Comparison of ENCODE assay signal across 18 cellular contexts in the genomic region with DNA sequence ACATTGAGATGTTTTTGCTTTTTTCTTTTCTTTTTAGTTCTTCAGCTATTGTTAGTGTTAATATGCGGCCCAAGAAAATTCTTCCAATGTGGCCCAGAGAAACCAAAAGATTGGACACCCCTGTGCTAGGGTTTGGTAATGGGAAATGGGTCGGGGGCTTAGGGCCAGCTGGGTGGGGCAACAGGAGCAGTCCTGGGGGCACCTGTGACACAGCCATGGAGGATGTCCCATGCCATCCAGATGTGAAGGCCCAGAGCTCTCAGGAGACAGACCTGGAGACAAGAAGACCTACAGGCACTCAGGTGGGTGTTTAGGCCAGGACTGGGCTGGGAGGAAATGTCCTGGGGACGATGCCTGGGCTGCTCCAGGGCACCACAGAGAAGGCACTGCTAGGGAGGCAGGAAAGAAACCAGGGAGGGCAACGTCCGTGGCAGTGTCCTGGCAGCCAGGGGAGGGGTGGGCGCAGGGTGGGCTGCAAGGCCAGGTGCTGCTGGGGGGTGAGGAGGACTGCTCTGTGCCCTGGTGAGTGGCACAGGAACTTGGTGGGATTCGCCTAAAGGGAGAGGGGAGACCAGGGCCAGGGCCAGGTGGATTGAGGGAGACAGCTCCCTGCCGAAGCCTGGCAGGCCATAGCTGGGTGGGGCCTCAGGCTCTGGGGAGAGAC. TPM values are rescaled to one million over a fixed set of nuclear protein-coding genes. Genes with fewer than 3 reads are reported as not detected.
DNase-seq lines count a peak whose midpoint lies in the region; ATAC-seq and TF ChIP-seq lines count a peak whose summit lies in the region.
"Had no signal": no experiment of that assay in that cellular context is flagged by ENCODE, and none has a peak within 500 bp of the region (broad histone marks: within the 10 kb centered on the region; RNA-seq: fewer than 3 reads in every experiment).

No MANE protein-coding gene starts in this region.

- no peaks in the 10 kb centered on the region for H3K4me1 Mint-ChIP-seq in activated T-cell treated with anti-CD3 and anti-CD28 coated beads, Interleukin-2, amount 50 U/mL, for 24 hours (ENCODE audit: low read depth)
- H3K4me1 Mint-ChIP-seq in activated T-cell treated with anti-CD3 and anti-CD28 coated beads, Interleukin-2, amount 50 U/mL, for 4 hours (ENCODE audit: low read depth), result no peaks in the 10 kb centered on the region
- no peaks in the 10 kb centered on the region for H3K4me1 Mint-ChIP-seq in activated CD8-positive, alpha-beta T cell treated with anti-CD3 and anti-CD28 coated beads for 36 hours (ENCODE audit: low read depth)
- H3K4me1 Mint-ChIP-seq in memory B cell, result peaks cover 5% of the 10 kb centered on the region
- peaks cover 8% of the 10 kb centered on the region for H3K4me1 Mint-ChIP-seq in stimulated activated effector memory CD8-positive, alpha-beta T cell treated with anti-CD3 and anti-CD28 coated beads, Interleukin-12 subunit alpha, Interleukin-12 subunit beta, amount 100 ng/mL, for 72 hours
- H3K4me1 Mint-ChIP-seq: activated naive CD4-positive, alpha-beta T cell treated with anti-CD3 and anti-CD28 coated beads, Interleukin-2, amount 50 U/mL, for 24 hours had no signal

- no peak for ATAC-seq in activated T-cell treated with anti-CD3 and anti-CD28 coated beads, Interleukin-2, amount 50 U/mL, for 4 hours
- no peak for ATAC-seq in activated CD8-positive, alpha-beta T cell treated with anti-CD3 and anti-CD28 coated beads for 36 hours
- no peak for ATAC-seq in memory B cell (ENCODE audit: low read depth)
- ATAC-seq in stimulated activated effector memory CD8-positive, alpha-beta T cell treated with anti-CD3 and anti-CD28 coated beads, Interleukin-12 subunit alpha, Interleukin-12 subunit beta, amount 100 ng/mL, for 72 hours, result no peak
- ATAC-seq: body of pancreas, PC-3 had no signal

- peaks cover 76% of the 10 kb centered on the region for H3K36me3 Mint-ChIP-seq in activated T-cell treated with anti-CD3 and anti-CD28 coated beads, Interleukin-2, amount 50 U/mL, for 24 hours (ENCODE audit: low read depth)
- H3K36me3 Mint-ChIP-seq in activated T-cell treated with anti-CD3 and anti-CD28 coated beads, Interleukin-2, amount 50 U/mL, for 4 hours (ENCODE audit: insufficient read depth), result peaks cover 9% of the 10 kb centered on the region
- H3K36me3 Mint-ChIP-seq in activated CD8-positive, alpha-beta T cell treated with anti-CD3 and anti-CD28 coated beads for 36 hours (ENCODE audit: low read depth), result peaks cover 12% of the 10 kb centered on the region
- H3K36me3 Mint-ChIP-seq in memory B cell, result peaks cover 25% of the 10 kb centered on the region
- peaks cover 87% of the 10 kb centered on the region for H3K36me3 Mint-ChIP-seq in stimulated activated effector memory CD8-positive, alpha-beta T cell treated with anti-CD3 and anti-CD28 coated beads, Interleukin-12 subunit alpha, Interleukin-12 subunit beta, amount 100 ng/mL, for 72 hours

- no peaks in the 10 kb centered on the region for H3K9me3 Mint-ChIP-seq in activated T-cell treated with anti-CD3 and anti-CD28 coated beads, Interleukin-2, amount 50 U/mL, for 24 hours
- H3K9me3 Mint-ChIP-seq in activated T-cell treated with anti-CD3 and anti-CD28 coated beads, Interleukin-2, amount 50 U/mL, for 4 hours, result no peaks in the 10 kb centered on the region
- no peaks in the 10 kb centered on the region for H3K9me3 Mint-ChIP-seq in activated CD8-positive, alpha-beta T cell treated with anti-CD3 and anti-CD28 coated beads for 36 hours
- H3K9me3 Mint-ChIP-seq in memory B cell, result no peaks in the 10 kb centered on the region
- no peaks in the 10 kb centered on the region for H3K9me3 Mint-ChIP-seq in stimulated activated effector memory CD8-positive, alpha-beta T cell treated with anti-CD3 and anti-CD28 coated beads, Interleukin-12 subunit alpha, Interleukin-12 subunit beta, amount 100 ng/mL, for 72 hours
- H3K9me3 Mint-ChIP-seq: activated naive CD4-positive, alpha-beta T cell treated with anti-CD3 and anti-CD28 coated beads, Interleukin-2, amount 50 U/mL, for 24 hours; H9 had no signal

- H3K27ac Mint-ChIP-seq in activated T-cell treated with anti-CD3 and anti-CD28 coated beads, Interleukin-2, amount 50 U/mL, for 24 hours, result peak overlapping the region; percentile 47
- peak overlapping the region; percentile 1 for H3K27ac Mint-ChIP-seq in activated CD8-positive, alpha-beta T cell treated with anti-CD3 and anti-CD28 coated beads for 36 hours
- H3K27ac Mint-ChIP-seq in memory B cell, result peak overlapping the region; percentile 79
- H3K27ac Mint-ChIP-seq in stimulated activated effector memory CD8-positive, alpha-beta T cell treated with anti-CD3 and anti-CD28 coated beads, Interleukin-12 subunit alpha, Interleukin-12 subunit beta, amount 100 ng/mL, for 72 hours, result peak overlapping the region; percentile 83
- H3K27ac Mint-ChIP-seq: activated naive CD4-positive, alpha-beta T cell treated with anti-CD3 and anti-CD28 coated beads, Interleukin-2, amount 50 U/mL, for 24 hours; H9 had no signal

- CTCF ChIA-PET in activated CD8-positive, alpha-beta T cell treated with anti-CD3 and anti-CD28 coated beads for 36 hours (lab: Charles Lee), result interaction anchor here (1.6 to 9.9 kb wide), 2 partner anchors 46 to 262 kb away, joined by 6 to 133 read pairs; no protein-coding TSS in a partner anchor

- H3K27me3 Mint-ChIP-seq in activated T-cell treated with anti-CD3 and anti-CD28 coated beads, Interleukin-2, amount 50 U/mL, for 24 hours, result no peaks in the 10 kb centered on the region
- no peaks in the 10 kb centered on the region for H3K27me3 Mint-ChIP-seq in activated T-cell treated with anti-CD3 and anti-CD28 coated beads, Interleukin-2, amount 50 U/mL, for 4 hours (ENCODE audit: low read depth)
- H3K27me3 Mint-ChIP-seq in activated CD8-positive, alpha-beta T cell treated with anti-CD3 and anti-CD28 coated beads for 36 hours, result no peaks in the 10 kb centered on the region
- H3K27me3 Mint-ChIP-seq in memory B cell, result no peaks in the 10 kb centered on the region
- H3K27me3 Mint-ChIP-seq: activated naive CD4-positive, alpha-beta T cell treated with anti-CD3 and anti-CD28 coated beads, Interleukin-2, amount 50 U/mL, for 24 hours had no signal

- DNase-seq in activated T-cell treated with anti-CD3 and anti-CD28 coated beads, Interleukin-2, amount 50 U/mL, for 24 hours, result no peak
- no peak for DNase-seq in activated T-cell treated with anti-CD3 and anti-CD28 coated beads, Interleukin-2, amount 50 U/mL, for 4 hours
- no peak for DNase-seq in activated CD8-positive, alpha-beta T cell treated with anti-CD3 and anti-CD28 coated beads for 36 hours
- DNase-seq in memory B cell (ENCODE audit: low spot score in 2 of 2), result no peak
- DNase-seq in stimulated activated effector memory CD8-positive, alpha-beta T cell treated with anti-CD3 and anti-CD28 coated beads, Interleukin-12 subunit alpha, Interleukin-12 subunit beta, amount 100 ng/mL, for 72 hours (ENCODE audit: low spot score in 2 of 2), result no peak
- no peak for DNase-seq in COLO829 (ENCODE audit: low spot score)
- DNase-seq in NK-92 treated with Interleukin-12 subunit alpha and Interleukin-12 subunit beta, amount 100 ng/mL, for 24 hours (lab: John Stamatoyannopoulos, UW), result no peak
- DNase-seq in activated effector memory CD4-positive, alpha-beta T cell treated with Interleukin-2 at 50 U/mL for 16 hours, result no peak
- DNase-seq: DMS153; GDM1; H9; NCI-H187; NCI-H226; PC-3; stimulated activated CD4-positive, alpha-beta T cell treated with anti-CD3 and anti-CD28 coated beads, Interleukin-2, amount 100 ng/mL, for 48 hours; WERI-Rb-1 had no signal

- intact Hi-C loops in activated CD8-positive, alpha-beta T cell treated with anti-CD3 and anti-CD28 coated beads for 36 hours (cut with micrococcal nuclease), result no loop called here

- H3K4me3 Mint-ChIP-seq in activated T-cell treated with anti-CD3 and anti-CD28 coated beads, Interleukin-2, amount 50 U/mL, for 24 hours, result no peak overlapping the region
- H3K4me3 Mint-ChIP-seq in activated T-cell treated with anti-CD3 and anti-CD28 coated beads, Interleukin-2, amount 50 U/mL, for 4 hours, result no peak overlapping the region
- no peak overlapping the region for H3K4me3 Mint-ChIP-seq in activated CD8-positive, alpha-beta T cell treated with anti-CD3 and anti-CD28 coated beads for 36 hours
- H3K4me3 Mint-ChIP-seq in memory B cell, result peak overlapping the region; percentile 18
- no peak overlapping the region for H3K4me3 Mint-ChIP-seq in stimulated activated effector memory CD8-positive, alpha-beta T cell treated with anti-CD3 and anti-CD28 coated beads, Interleukin-12 subunit alpha, Interleukin-12 subunit beta, amount 100 ng/mL, for 72 hours
- H3K4me3 Mint-ChIP-seq: activated naive CD4-positive, alpha-beta T cell treated with anti-CD3 and anti-CD28 coated beads, Interleukin-2, amount 50 U/mL, for 24 hours; H9 had no signal

- POLR2A ChIA-PET in activated CD8-positive, alpha-beta T cell treated with anti-CD3 and anti-CD28 coated beads for 36 hours (lab: Charles Lee), result interaction anchor here (1.3 kb wide), 1 partner anchor 14 kb away, joined by 4 read pairs; no protein-coding TSS in a partner anchor

- no peak for TF ChIP-seq CTCF in activated CD8-positive, alpha-beta T cell treated with anti-CD3 and anti-CD28 coated beads for 36 hours (IDR thresholded peaks at IDR 0.05)

RNA-seq across cellular contexts. Expression of gene RELT, which starts 21.4 kb away (rescaled TPM):
- total RNA-seq in activated T-cell treated with anti-CD3 and anti-CD28 coated beads, Interleukin-2, amount 50 U/mL, for 4 hours, result 10 to 100 TPM; 31.3 to 36.6 (median 32.5) TPM
- total RNA-seq in activated CD8-positive, alpha-beta T cell treated with anti-CD3 and anti-CD28 coated beads for 36 hours, result 10 to 100 TPM; 26.6 to 29.6 TPM

Comparison
In these comparisons a context has a peak if more than half of its experiments do, and no peak if none do; other contexts are left out.
1. H3K27ac Mint-ChIP-seq: peak in every context shown above with its lines; median percentile 83 in stimulated activated effector memory CD8-positive, alpha-beta T cell treated with anti-CD3 and anti-CD28 coated beads, Interleukin-12 subunit alpha, Interleukin-12 subunit beta, amount 100 ng/mL, for 72 hours; 79 in memory B cell; 47 in activated T-cell treated with anti-CD3 and anti-CD28 coated beads, Interleukin-2, amount 50 U/mL, for 24 hours; 1 in activated CD8-positive, alpha-beta T cell treated with anti-CD3 and anti-CD28 coated beads for 36 hours.